ENCODE assay signal across 1 cellular context in genomic region chr11:1455763-1456060, GRCh38.
TF ChIP-seq lines count a peak whose summit lies in the region.

No MANE protein-coding gene starts in this region.

TF ChIP-seq in H1, 55 proteins besides CTCF, POLR2A, EP300 and RAD21:
- no peak for TF ChIP-seq SP1 (IDR thresholded peaks at IDR 0.05; ENCODE audit: low read depth, low read length)
- TF ChIP-seq KDM1A (IDR thresholded peaks at IDR 0.05; ENCODE audit: borderline replicate concordance, low read length) = no peak
- TF ChIP-seq RXRA (IDR thresholded peaks at IDR 0.05; ENCODE audit: insufficient read depth, low read depth, low read length) = no peak
- no peak for TF ChIP-seq SP4 (IDR thresholded peaks at IDR 0.05; ENCODE audit: low read length)
- TF ChIP-seq BACH1 (IDR thresholded peaks at IDR 0.05; ENCODE audit: low read length) = no peak
- TF ChIP-seq CTBP2 (IDR thresholded peaks at IDR 0.05; ENCODE audit: borderline replicate concordance, insufficient read depth, insufficient read length, low read length) = no peak
